In the genomic region with DNA sequence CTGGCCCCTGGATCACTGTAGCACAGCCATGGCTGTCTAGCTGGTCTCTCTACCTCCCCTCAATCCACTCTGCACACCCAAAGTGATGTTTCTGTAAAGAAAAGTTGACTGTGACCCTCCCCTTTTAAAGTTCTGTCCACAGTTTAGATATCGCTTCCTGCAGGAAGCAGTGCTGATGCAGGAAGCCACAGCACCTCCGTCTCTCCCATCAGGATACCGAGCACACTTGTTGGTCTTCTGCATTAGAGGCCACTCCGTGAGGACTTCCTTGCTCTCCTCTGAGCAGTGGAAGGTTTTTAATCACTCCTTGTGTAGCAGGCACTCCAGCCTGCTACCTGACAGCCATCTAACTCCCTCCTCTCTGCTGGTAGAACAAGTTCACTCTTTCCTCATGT, we compare ENCODE assay signal across 21 cellular contexts.
DNase-seq lines count a peak whose midpoint lies in the region; ATAC-seq, FAIRE-seq and TF ChIP-seq lines count a peak whose summit lies in the region.
"Had no signal": no experiment of that assay in that cellular context is flagged by ENCODE, and none has a peak within 500 bp of the region (broad histone marks: within the 10 kb centered on the region; RNA-seq: fewer than 3 reads in every experiment).

No MANE protein-coding gene starts in this region.

- WGBS in esophagus muscularis mucosa = 96% methylated on average over 3 of the region's 4 CpGs

- TF ChIP-seq RAD21 in HCT116 (IDR thresholded peaks at IDR 0.05; ENCODE audit: low read depth) = no peak

- H3K27ac ChIP-seq in HCT116 (ENCODE audit: low read depth, low read length) (no peak overlapping the region), astrocyte (ENCODE audit: low read depth, low read length) (no peak overlapping the region), foreskin keratinocyte (peak overlapping the region; percentile 19), tibial artery (peak overlapping the region; percentile 13 to 90), esophagus muscularis mucosa (replicated peaks in 1 of 4) (peak overlapping the region in 1 of 4 donors; percentile 11)
- H3K27ac ChIP-seq: cardiac muscle cell, left ventricle myocardium inferior, prostate gland had no signal

- ATAC-seq in HCT116 = peak; percentile 23; the same call in 1 of the 2 replicates
- ATAC-seq in foreskin keratinocyte = no peak
- ATAC-seq in GM21619 (IDR thresholded peaks at IDR 0.05; ENCODE audit: unreplicated experiment) = no peak

- DNase-seq in HCT116 (ENCODE audit: low read depth, low spot score) (no peak), astrocyte (ENCODE audit: low read depth) (no peak), foreskin keratinocyte (no peak), tibial artery (no peak), activated gamma-delta T cell treated with Interleukin-2 at 50 U/mL for 16 hours (no peak), esophagus muscularis mucosa (ENCODE audit: extremely low spot score) (no peak)
- DNase-seq: activated CD8-positive, alpha-beta T cell treated with anti-CD3 and anti-CD28 coated beads, Interleukin-2, amount 10 ng/mL, durations not matched to agents 7 days and 5 days; activated naive CD4-positive, alpha-beta T cell; CD8-positive, alpha-beta memory T cell; foreskin fibroblast; immature natural killer cell; left ventricle myocardium inferior; NCI-H1694 treated with DMSO at 0.1 percent for 48 hours; NCI-H2171 treated with DMSO at 0.1 percent for 48 hours; NCI-H524 treated with DMSO at 0.1 percent for 48 hours had no signal

- TF ChIP-seq EP300 in esophagus muscularis mucosa (IDR thresholded peaks at IDR 0.05) = no peak

- H3K4me3 ChIP-seq in HCT116 (replicated peaks in 1 of 2; ENCODE audit: low read depth in 1 of 2, low read length in 2 of 2) = peak overlapping the region in 1 of 2 experiments; percentile 28; a peak in 2 of 4 replicates
- no peak overlapping the region for H3K4me3 ChIP-seq in astrocyte (ENCODE audit: insufficient read depth, low read depth, low read length)
- no peak overlapping the region for H3K4me3 ChIP-seq in tibial artery
- H3K4me3 ChIP-seq in esophagus muscularis mucosa = no peak overlapping the region
- H3K4me3 ChIP-seq: cardiac muscle cell, hepatocyte, left ventricle myocardium inferior, neural progenitor cell, prostate gland had no signal

- H3K4me2 ChIP-seq in HCT116 (ENCODE audit: low read length) = peak overlapping the region; percentile 73
- H3K4me2 ChIP-seq in astrocyte (ENCODE audit: low read length) = no peak overlapping the region
- H3K4me2 ChIP-seq: hepatocyte, neural progenitor cell had no signal

- peaks cover 8% of the 10 kb centered on the region for H3K36me3 Mint-ChIP-seq in astrocyte (ENCODE audit: low read depth, unreplicated experiment)
- H3K36me3 Mint-ChIP-seq: CD8-positive, alpha-beta memory T cell; immature natural killer cell had no signal

- CTCF ChIA-PET in HCT116 (lab: Charles Lee) = interaction anchor here (1.0 to 4.7 kb wide), 2 partner anchors 194 to 220 kb away, joined by 6 to 15 read pairs; no protein-coding TSS in a partner anchor

- H3K27me3 Mint-ChIP-seq in astrocyte (ENCODE audit: low read depth, unreplicated experiment) = no peaks in the 10 kb centered on the region

- no peaks in the 10 kb centered on the region for H3K9me3 Mint-ChIP-seq in astrocyte (ENCODE audit: unreplicated experiment)
- H3K9me3 Mint-ChIP-seq: CD8-positive, alpha-beta memory T cell; immature natural killer cell; neural progenitor cell; T-helper 2 cell treated with Interferon-gamma antibody and Interleukin-4, amounts not matched to agents 5 μg/mL and 100 μg/mL, for 36 hours had no signal

- no peaks in the 10 kb centered on the region for H3K36me3 ChIP-seq in HCT116 (ENCODE audit: control insufficient read depth in 1 of 2, insufficient read depth in 2 of 2, low read length in 2 of 2)
- H3K36me3 ChIP-seq in astrocyte (ENCODE audit: insufficient read depth, low read length) = peaks cover 4% of the 10 kb centered on the region
- H3K36me3 ChIP-seq in tibial artery = no peaks in the 10 kb centered on the region
- H3K36me3 ChIP-seq in esophagus muscularis mucosa = no peaks in the 10 kb centered on the region
- H3K36me3 ChIP-seq: cardiac muscle cell, left ventricle myocardium inferior, neural progenitor cell, prostate gland had no signal

- H3K4me3 Mint-ChIP-seq in astrocyte (ENCODE audit: unreplicated experiment) = no peak overlapping the region
- H3K4me3 Mint-ChIP-seq: activated CD8-positive, alpha-beta T cell treated with anti-CD3 and anti-CD28 coated beads, Interleukin-2, amount 10 ng/mL, durations not matched to agents 7 days and 5 days; immature natural killer cell; neural progenitor cell; T-helper 2 cell treated with Interferon-gamma antibody and Interleukin-4, amounts not matched to agents 5 μg/mL and 100 μg/mL, for 36 hours had no signal

- H2AFZ ChIP-seq in HCT116 (ENCODE audit: low read depth, low read length, poor library complexity, severe bottlenecking) (no peak overlapping the region), astrocyte (ENCODE audit: low read depth, low read length) (no peak overlapping the region)
- H2AFZ ChIP-seq: hepatocyte, neural progenitor cell had no signal

- no peaks in the 10 kb centered on the region for H3K9me2 ChIP-seq in HCT116 (ENCODE audit: insufficient read depth)

- RAD21 ChIA-PET in HCT116 (lab: Charles Lee; ENCODE audit: low non-redundant PET in 1 of 2, low total read pairs in 2 of 2, uncharacterized antibody in 2 of 2, unreplicated experiment in 2 of 2) = interaction anchor here (0.6 to 0.9 kb wide), 2 partner anchors 54 to 348 kb away, joined by 3 to 4 read pairs; no protein-coding TSS in a partner anchor

- no peaks in the 10 kb centered on the region for H3K27me3 ChIP-seq in HCT116 (ENCODE audit: insufficient read depth, low read length)
- H3K27me3 ChIP-seq in astrocyte (ENCODE audit: insufficient read depth, low read length) = no peaks in the 10 kb centered on the region
- H3K27me3 ChIP-seq in foreskin keratinocyte = no peaks in the 10 kb centered on the region
- H3K27me3 ChIP-seq in tibial artery = no peaks in the 10 kb centered on the region
- H3K27me3 ChIP-seq in esophagus muscularis mucosa = no peaks in the 10 kb centered on the region
- H3K27me3 ChIP-seq: cardiac muscle cell, hepatocyte, neural progenitor cell had no signal

- TF ChIP-seq POLR2A in HCT116 (IDR thresholded peaks at IDR 0.05; ENCODE audit: borderline replicate concordance, extremely low read depth, insufficient read depth, insufficient read length) = no peak
- TF ChIP-seq POLR2A in esophagus muscularis mucosa (IDR thresholded peaks at IDR 0.05; ENCODE audit: low read depth) = no peak

- FAIRE-seq in astrocyte (lab: Jason Lieb, UNC) = no peak

- H3K4me1 ChIP-seq in HCT116 (ENCODE audit: control insufficient read depth in 1 of 2, insufficient read depth in 2 of 2, low read length in 2 of 2) (peaks cover 40 to 58% of the 10 kb centered on the region in 2 experiments), astrocyte (ENCODE audit: insufficient read depth, low read length) (peaks cover 46% of the 10 kb centered on the region), foreskin keratinocyte (peaks cover 39% of the 10 kb centered on the region), tibial artery (peaks cover 0 to 98% (median 56%) of the 10 kb centered on the region in 4 donors), esophagus muscularis mucosa (peaks cover 32 to 83% (median 79%) of the 10 kb centered on the region in 4 donors)
- H3K4me1 ChIP-seq: prostate gland had no signal

- H4K20me1 ChIP-seq in HCT116 (ENCODE audit: insufficient read depth) = no peaks in the 10 kb centered on the region
- H4K20me1 ChIP-seq in astrocyte (ENCODE audit: insufficient read depth, low read length) = peaks cover 10% of the 10 kb centered on the region

- POLR2A ChIA-PET in HCT116 (lab: Charles Lee) = interaction anchor here (2.0 kb wide), 1 partner anchor 69 kb away, joined by 14 read pairs; the partner anchor contains the start of gene GADD45A

- H3K9me3 ChIP-seq in HCT116 (ENCODE audit: control insufficient read depth in 1 of 2, insufficient read depth in 1 of 2, low read depth in 1 of 2, low read length in 2 of 2) (no peaks in the 10 kb centered on the region), astrocyte (ENCODE audit: insufficient read depth, low read depth, low read length) (no peaks in the 10 kb centered on the region), tibial artery (no peaks in the 10 kb centered on the region), esophagus muscularis mucosa (no peaks in the 10 kb centered on the region)
- H3K9me3 ChIP-seq: left ventricle myocardium inferior, prostate gland had no signal

- no peaks in the 10 kb centered on the region; the same call in 1 of the 2 replicates for H3K79me2 ChIP-seq in HCT116 (ENCODE audit: insufficient read depth, low read length)
- H3K79me2 ChIP-seq in astrocyte (ENCODE audit: insufficient read depth, low read length) = peaks cover 84% of the 10 kb centered on the region

- peak overlapping the region; percentile 14 for H3K27ac Mint-ChIP-seq in astrocyte (ENCODE audit: unreplicated experiment)
- H3K27ac Mint-ChIP-seq: activated CD8-positive, alpha-beta T cell treated with anti-CD3 and anti-CD28 coated beads, Interleukin-2, amount 10 ng/mL, durations not matched to agents 7 days and 5 days; neural progenitor cell; T-helper 2 cell treated with Interferon-gamma antibody and Interleukin-4, amounts not matched to agents 5 μg/mL and 100 μg/mL, for 36 hours had no signal

- H3K4me1 Mint-ChIP-seq in astrocyte (ENCODE audit: low read depth, unreplicated experiment) = peaks cover 60% of the 10 kb centered on the region
- H3K4me1 Mint-ChIP-seq: immature natural killer cell had no signal

- intact Hi-C loops in HCT116 (cut with micrococcal nuclease) = no loop called here
- intact Hi-C loops in tibial artery (cut with DNase I; ENCODE audit: low total_unique reads) = loop anchor here (10.0 kb wide), 1 partner anchor 190 kb away; no protein-coding TSS in a partner anchor
- intact Hi-C loops in esophagus muscularis mucosa (cut with DNase I) = no loop called here

- H3K9ac ChIP-seq in HCT116 (ENCODE audit: low read length) (peak overlapping the region; percentile 28; the same call in 1 of the 2 replicates), astrocyte (ENCODE audit: low read length) (no peak overlapping the region)
- H3K9ac ChIP-seq: neural progenitor cell had no signal

- no TSS peak for BruUV-seq in HCT116 (replicated peaks; lab: Mats Ljungman, UMichigan)

- no peak for TF ChIP-seq CTCF in HCT116 (IDR thresholded peaks at IDR 0.05 in 2 of 3, conservative IDR thresholded peaks at IDR 0.05 in 1 of 3; ENCODE audit: borderline replicate concordance in 1 of 3, insufficient read depth in 1 of 3, low read depth in 2 of 3, low read length in 2 of 3)
- TF ChIP-seq CTCF in astrocyte (IDR thresholded peaks at IDR 0.05; ENCODE audit: insufficient read depth, low read depth, low read length) = no peak
- no peak for TF ChIP-seq CTCF in foreskin keratinocyte (conservative IDR thresholded peaks at IDR 0.05)
- TF ChIP-seq CTCF in tibial artery (IDR thresholded peaks at IDR 0.05) = no peak
- no peak for TF ChIP-seq CTCF in esophagus muscularis mucosa (IDR thresholded peaks at IDR 0.05)

TF ChIP-seq in HCT116, 20 proteins besides CTCF, POLR2A, EP300 and RAD21 (continues in another document):
- TF ChIP-seq CBX3 (IDR thresholded peaks at IDR 0.05; ENCODE audit: low read depth) (no peak), EZH2phosphoT487 (IDR thresholded peaks at IDR 0.05; ENCODE audit: borderline replicate concordance) (no peak)

Comparison
In these comparisons a context has a peak if more than half of its experiments do, and no peak if none do; other contexts are left out.
1. H3K27ac ChIP-seq: peak in foreskin keratinocyte (single experiment) and tibial artery (2 of 2); none in HCT116 (single experiment) and astrocyte (single experiment).